In genomic region chr7:149673006-149673405, GRCh38 we compare ENCODE assay signal across 9 cellular contexts.
"Had no signal": no experiment of that assay in that cellular context is flagged by ENCODE, and none has a peak within 500 bp of the region (broad histone marks: within the 10 kb centered on the region; RNA-seq: fewer than 3 reads in every experiment).

No MANE protein-coding gene starts in this region.

- H3K9me3 Mint-ChIP-seq: GM23338, HFFc6, IgD-negative memory B cell had no signal

- DNase-seq: H7, HFFc6, KG1 had no signal

- H3K36me3 ChIP-seq: HAP-1 had no signal

- H3K4me3 Mint-ChIP-seq: GM23338, HFFc6, IgD-negative memory B cell had no signal

- H3K4me1 ChIP-seq: HAP-1 had no signal

- H3K9me3 ChIP-seq: HAP-1 had no signal

- H3K4me2 ChIP-seq: GM23338 had no signal

- H3K27ac Mint-ChIP-seq: GM23338, HFFc6, IgD-negative memory B cell had no signal

- ATAC-seq: GM23338, HCT116 had no signal

- H3K4me3 ChIP-seq: GM23338, HAP-1 had no signal

- FAIRE-seq: H1, HTR-8/SVneo had no signal

- H2AFZ ChIP-seq: GM23338 had no signal

- H3K4me1 Mint-ChIP-seq: GM23338, IgD-negative memory B cell had no signal
